ENCODE assay signal across 29 cellular contexts in genomic region chrX:62839596-62839995, GRCh38.
"Had no signal": no experiment of that assay in that cellular context is flagged by ENCODE, and none has a peak within 500 bp of the region (broad histone marks: within the 10 kb centered on the region; RNA-seq: fewer than 3 reads in every experiment).

No MANE protein-coding gene starts in this region.

- H3K27me3 Mint-ChIP-seq: dendritic cell treated with granulocyte-macrophage colony-stimulating factor and Interleukin-4, amounts not matched to agents 40 ng/mL and 50 ng/mL, for 4 days; effector memory CD8-positive, alpha-beta T cell had no signal

- H3K4me1 ChIP-seq: colonic mucosa, esophagus muscularis mucosa, esophagus squamous epithelium, foreskin keratinocyte, gastrocnemius medialis, gastroesophageal sphincter, heart left ventricle, heart right ventricle had no signal

- H3K27me3 ChIP-seq: colonic mucosa, esophagus muscularis mucosa, esophagus squamous epithelium, foreskin keratinocyte, gastrocnemius medialis, gastroesophageal sphincter, heart left ventricle had no signal

- H3K27ac ChIP-seq: colonic mucosa, coronary artery, dorsolateral prefrontal cortex, epithelial cell of prostate, esophagus muscularis mucosa, esophagus squamous epithelium, foreskin keratinocyte, gastrocnemius medialis, gastroesophageal sphincter, heart left ventricle, heart right ventricle had no signal

- H3K4me3 Mint-ChIP-seq: dendritic cell treated with granulocyte-macrophage colony-stimulating factor and Interleukin-4, amounts not matched to agents 40 ng/mL and 50 ng/mL, for 4 days; effector memory CD8-positive, alpha-beta T cell; endodermal cell had no signal

- FAIRE-seq: colon, endometrium, endothelial cell of umbilical vein, frontal cortex had no signal

- ATAC-seq: effector memory CD8-positive, alpha-beta T cell; esophagus mucosa; foreskin keratinocyte; gastrocnemius medialis; gastroesophageal sphincter; heart left ventricle; heart right ventricle had no signal

- H3K4me3 ChIP-seq: colonic mucosa, coronary artery, dorsolateral prefrontal cortex, esophagus muscularis mucosa, esophagus squamous epithelium, gastrocnemius medialis, gastroesophageal sphincter, heart left ventricle, heart right ventricle had no signal

- H3K36me3 ChIP-seq: colonic mucosa, esophagus muscularis mucosa, esophagus squamous epithelium, gastrocnemius medialis, gastroesophageal sphincter, heart left ventricle, heart right ventricle had no signal

- H3K9me3 Mint-ChIP-seq: effector memory CD8-positive, alpha-beta T cell had no signal

- H3K27ac Mint-ChIP-seq: dendritic cell treated with granulocyte-macrophage colony-stimulating factor and Interleukin-4, amounts not matched to agents 40 ng/mL and 50 ng/mL, for 4 days; effector memory CD8-positive, alpha-beta T cell; endodermal cell had no signal

- DNase-seq: colonic mucosa; cortex of kidney; dermis blood vessel endothelial cell; dorsolateral prefrontal cortex; effector CD4-positive, alpha-beta T cell; effector CD8-positive, alpha-beta T cell; effector memory CD4-positive, alpha-beta T cell; effector memory CD8-positive, alpha-beta T cell; endodermal cell; erythroblast; esophagus squamous epithelium; foreskin fibroblast; foreskin keratinocyte; foreskin melanocyte; gastrocnemius medialis; glutamatergic neuron; head of caudate nucleus; heart left ventricle; heart right ventricle had no signal

- H3K4me1 Mint-ChIP-seq: endodermal cell had no signal

- H3K9me3 ChIP-seq: colonic mucosa, esophagus muscularis mucosa, esophagus squamous epithelium, gastrocnemius medialis, gastroesophageal sphincter had no signal
